In genomic region chr2:17309741-17310339, GRCh38 we compare ENCODE assay signal across 8 cellular contexts.
DNase-seq lines count a peak whose midpoint lies in the region; ATAC-seq and TF ChIP-seq lines count a peak whose summit lies in the region.

No MANE protein-coding gene starts in this region.

- intact Hi-C loops in MCF 10A (cut with micrococcal nuclease), result loop anchor here (1.0 to 10.0 kb wide), 4 partner anchors 139 to 537 kb away; partner anchors contain the start of gene VSNL1

- peak; percentile 77 for TF ChIP-seq CTCF in GM12865 (IDR thresholded peaks at IDR 0.05; ENCODE audit: insufficient read depth, low read depth, low read length, missing control alignments)
- peak; percentile 80 for TF ChIP-seq CTCF in MCF 10A (IDR thresholded peaks at IDR 0.05; ENCODE audit: unreplicated experiment)

- CTCF ChIA-PET in MCF 10A (lab: Yijun Ruan, JAX), result interaction anchor here (0.5 to 6.5 kb wide), 64 partner anchors 8 to 1511 kb away, joined by 3 to 160 read pairs (median 4); partner anchors contain the start of gene RAD51AP2

- no peak overlapping the region for H3K4me3 ChIP-seq in GM12865 (ENCODE audit: low read depth, low read length)

- no peaks in the 10 kb centered on the region for H3K4me1 Mint-ChIP-seq in MCF 10A (ENCODE audit: insufficient read depth, unreplicated experiment)

- no peaks in the 10 kb centered on the region for H3K27me3 Mint-ChIP-seq in MCF 10A (ENCODE audit: insufficient read depth, unreplicated experiment)

- no peaks in the 10 kb centered on the region for H3K36me3 Mint-ChIP-seq in MCF 10A (ENCODE audit: insufficient read depth, unreplicated experiment)

- DNase-seq in GM12865 (ENCODE audit: low read depth) (peak; percentile 68), NCI-H526 treated with DMSO at 0.1 percent for 48 hours (lab: John Stamatoyannopoulos, UW) (peak; percentile 82), MCF 10A (ENCODE audit: unreplicated experiment) (peak; percentile 83), left kidney (ENCODE audit: low read depth, low spot score) (peak; percentile 88)
- DNase-seq in activated naive CD4-positive, alpha-beta T cell treated with anti-CD3 and anti-CD28 coated beads, Interleukin-2, amount 50 U/mL, for 16 hours, result no peak
- no peak for DNase-seq in activated CD8-positive, alpha-beta memory T cell treated with anti-CD3 and anti-CD28 coated beads, Interleukin-2, amount 50 U/mL, for 4 hours

- H3K9me3 Mint-ChIP-seq in MCF 10A (ENCODE audit: unreplicated experiment), result no peaks in the 10 kb centered on the region

- POLR2A ChIA-PET in MCF 10A (lab: Yijun Ruan, JAX), result interaction anchor here (1.2 to 1.4 kb wide), 2 partner anchors 536 to 538 kb away, joined by 3 to 4 read pairs; no protein-coding TSS in a partner anchor

- no peak overlapping the region for H3K27ac Mint-ChIP-seq in MCF 10A (ENCODE audit: low read depth, unreplicated experiment)

- H3K4me3 Mint-ChIP-seq in MCF 10A (ENCODE audit: unreplicated experiment), result no peak overlapping the region

- BruUV-seq in MCF 10A (replicated peaks; lab: Mats Ljungman, UMichigan), result no TSS peak

- ATAC-seq in GM21528 (IDR thresholded peaks at IDR 0.05; ENCODE audit: low FRiP score, unreplicated experiment) (peak; percentile 92), HG03571 (IDR thresholded peaks at IDR 0.05; ENCODE audit: unreplicated experiment) (peak; percentile 88)

Comparison
In these comparisons a context has a peak if more than half of its experiments do, and no peak if none do; other contexts are left out.
1. DNase-seq: peak in GM12865 (single experiment), NCI-H526 treated with DMSO at 0.1 percent for 48 hours (single experiment), MCF 10A (single experiment) and left kidney (single experiment); none in activated naive CD4-positive, alpha-beta T cell treated with anti-CD3 and anti-CD28 coated beads, Interleukin-2, amount 50 U/mL, for 16 hours (single experiment) and activated CD8-positive, alpha-beta memory T cell treated with anti-CD3 and anti-CD28 coated beads, Interleukin-2, amount 50 U/mL, for 4 hours (single experiment).